1 cellular context compared by ENCODE assay signal in genomic region chr10:96229568-96230030, GRCh38.
A peak's percentile ranks its signal among the peaks of the same experiment; 100 is the strongest.
TF ChIP-seq lines count a peak whose summit lies in the region.

No MANE protein-coding gene starts in this region.

TF ChIP-seq in HepG2, 621 proteins besides CTCF, POLR2A, EP300 and RAD21 (continued from another document):
- TF ChIP-seq ZNF609 (CRISPR knock-in tag; IDR thresholded peaks at IDR 0.05; ENCODE audit: borderline replicate concordance) (no peak), SKIL (CRISPR knock-in tag; IDR thresholded peaks at IDR 0.05; ENCODE audit: borderline replicate concordance) (no peak), HNRNPLL (IDR thresholded peaks at IDR 0.05; ENCODE audit: low read depth, low read length, poor library complexity, severe bottlenecking) (peak; percentile 42), RBM39 (IDR thresholded peaks at IDR 0.05; ENCODE audit: low read depth, low read length, poor library complexity, severe bottlenecking) (no peak), ZNF20 (CRISPR knock-in tag; IDR thresholded peaks at IDR 0.05) (no peak), MBNL3 (CRISPR knock-in tag; conservative IDR thresholded peaks at IDR 0.05) (no peak), RARA (CRISPR knock-in tag; IDR thresholded peaks at IDR 0.05) (no peak), ZNF432 (CRISPR knock-in tag; IDR thresholded peaks at IDR 0.05; ENCODE audit: borderline replicate concordance) (no peak), RORA (CRISPR knock-in tag; IDR thresholded peaks at IDR 0.05) (no peak), TGIF2 (CRISPR knock-in tag; IDR thresholded peaks at IDR 0.05) (peak; percentile 34; the same call in 1 of the 2 replicates), ZNF264 (CRISPR knock-in tag; IDR thresholded peaks at IDR 0.05) (no peak), ZNF121 (CRISPR knock-in tag; IDR thresholded peaks at IDR 0.05) (no peak), ZNF577 (CRISPR knock-in tag; IDR thresholded peaks at IDR 0.05; ENCODE audit: borderline replicate concordance, low read depth) (no peak)
